In the genomic region with DNA sequence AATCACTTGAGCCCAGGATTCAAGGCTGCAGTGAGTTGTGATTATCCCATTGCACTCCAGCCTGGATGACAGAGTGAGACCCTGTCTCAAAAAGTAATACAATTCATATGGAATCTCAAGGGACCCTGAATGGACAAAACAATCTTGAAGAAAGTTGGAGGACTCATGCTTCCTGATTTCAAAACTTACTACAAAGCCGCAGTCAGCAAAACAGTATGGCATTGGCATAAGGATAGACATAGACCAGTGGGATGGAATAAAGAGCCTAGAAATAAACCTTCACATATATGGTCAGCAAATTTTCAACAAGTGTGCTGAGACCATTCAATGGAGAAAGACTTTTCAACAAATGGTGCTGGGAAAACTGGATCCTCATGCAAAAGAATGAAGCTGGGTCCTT, we compare ENCODE assay signal across 1 cellular context.
TF ChIP-seq lines count a peak whose summit lies in the region.

No MANE protein-coding gene starts in this region.

TF ChIP-seq in K562, 482 proteins besides CTCF, POLR2A, EP300 and RAD21:
- no peak for TF ChIP-seq MCM7 (IDR thresholded peaks at IDR 0.05)
- peak; percentile 28; the same call in 1 of the 2 replicates for TF ChIP-seq ZNF316 (IDR thresholded peaks at IDR 0.05)
- TF ChIP-seq RBM25 (IDR thresholded peaks at IDR 0.05; ENCODE audit: low read depth, low read length, severe bottlenecking), result peak; percentile 60
- TF ChIP-seq RB1 (IDR thresholded peaks at IDR 0.05; ENCODE audit: low read depth), result no peak
- no peak for TF ChIP-seq KDM1A (IDR thresholded peaks at IDR 0.05)
